ENCODE assay signal across 8 cellular contexts in genomic region chrX:51395807-51396728, GRCh38.
DNase-seq lines count a peak whose midpoint lies in the region; ATAC-seq and TF ChIP-seq lines count a peak whose summit lies in the region.

No MANE protein-coding gene starts in this region.

- H3K4me3 Mint-ChIP-seq in IgD-negative memory B cell (peak overlapping the region; percentile 87 to 97 (median 93)), Caco-2 (ENCODE audit: unreplicated experiment) (no peak overlapping the region), osteocyte (ENCODE audit: unreplicated experiment) (no peak overlapping the region)
- peak overlapping the region; percentile 74 for H3K4me3 Mint-ChIP-seq in activated CD8-positive, alpha-beta memory T cell treated with anti-CD3 and anti-CD28 coated beads, Interleukin-2, amount 10 ng/mL, durations not matched to agents 7 days and 5 days

- ATAC-seq in activated CD8-positive, alpha-beta memory T cell treated with anti-CD3 and anti-CD28 coated beads, Interleukin-2, amount 10 ng/mL, durations not matched to agents 7 days and 5 days, result peak; percentile 86
- no peak for ATAC-seq in GM21528 (IDR thresholded peaks at IDR 0.05; ENCODE audit: low FRiP score, unreplicated experiment)

- no TSS peak for BruUV-seq in Caco-2 (replicated peaks; lab: Mats Ljungman, UMichigan)

- H3K36me3 Mint-ChIP-seq in IgD-negative memory B cell, result no peaks in the 10 kb centered on the region
- H3K36me3 Mint-ChIP-seq in activated CD8-positive, alpha-beta memory T cell treated with anti-CD3 and anti-CD28 coated beads, Interleukin-2, amount 10 ng/mL, durations not matched to agents 7 days and 5 days, result no peaks in the 10 kb centered on the region
- no peaks in the 10 kb centered on the region for H3K36me3 Mint-ChIP-seq in Caco-2 (ENCODE audit: insufficient read depth, unreplicated experiment)
- H3K36me3 Mint-ChIP-seq in osteocyte (ENCODE audit: unreplicated experiment), result no peaks in the 10 kb centered on the region

- H3K9me3 Mint-ChIP-seq in IgD-negative memory B cell, result peaks cover 0 to 4% (median 2%) of the 10 kb centered on the region in 3 donors
- peaks cover 2% of the 10 kb centered on the region for H3K9me3 Mint-ChIP-seq in activated CD8-positive, alpha-beta memory T cell treated with anti-CD3 and anti-CD28 coated beads, Interleukin-2, amount 10 ng/mL, durations not matched to agents 7 days and 5 days (ENCODE audit: low read depth)
- H3K9me3 Mint-ChIP-seq in Caco-2 (ENCODE audit: unreplicated experiment), result no peaks in the 10 kb centered on the region
- H3K9me3 Mint-ChIP-seq in osteocyte (ENCODE audit: unreplicated experiment), result peaks cover 10% of the 10 kb centered on the region

- TF ChIP-seq POLR2A in ovary (IDR thresholded peaks at IDR 0.05) (no peak), thyroid gland (IDR thresholded peaks at IDR 0.05) (no peak)

- H3K27ac Mint-ChIP-seq in IgD-negative memory B cell, result peak overlapping the region; percentile 85 to 91 (median 87)
- peak overlapping the region; percentile 80 for H3K27ac Mint-ChIP-seq in activated CD8-positive, alpha-beta memory T cell treated with anti-CD3 and anti-CD28 coated beads, Interleukin-2, amount 10 ng/mL, durations not matched to agents 7 days and 5 days
- H3K27ac Mint-ChIP-seq in Caco-2 (ENCODE audit: unreplicated experiment), result no peak overlapping the region
- no peak overlapping the region for H3K27ac Mint-ChIP-seq in osteocyte (ENCODE audit: unreplicated experiment)

- POLR2A ChIA-PET in Caco-2 (lab: Charles Lee), result no interaction called here

- H3K27ac ChIP-seq in ovary, result peak overlapping the region in 1 of 2 donors; percentile 16
- H3K27ac ChIP-seq in thyroid gland, result no peak overlapping the region

- no peaks in the 10 kb centered on the region for H3K36me3 ChIP-seq in ovary
- no peaks in the 10 kb centered on the region for H3K36me3 ChIP-seq in thyroid gland
- H3K36me3 ChIP-seq in Caco-2 (ENCODE audit: control insufficient read depth, insufficient read depth, low read length), result no peaks in the 10 kb centered on the region

- H3K4me1 Mint-ChIP-seq in IgD-negative memory B cell (peaks cover 0 to 18% (median 9%) of the 10 kb centered on the region in 3 donors), Caco-2 (ENCODE audit: low read depth, unreplicated experiment) (no peaks in the 10 kb centered on the region), osteocyte (ENCODE audit: unreplicated experiment) (no peaks in the 10 kb centered on the region)
- peaks cover 3% of the 10 kb centered on the region for H3K4me1 Mint-ChIP-seq in activated CD8-positive, alpha-beta memory T cell treated with anti-CD3 and anti-CD28 coated beads, Interleukin-2, amount 10 ng/mL, durations not matched to agents 7 days and 5 days

- TF ChIP-seq EP300 in ovary (IDR thresholded peaks at IDR 0.05), result no peak

- no peak for TF ChIP-seq CTCF in epithelial cell of esophagus (IDR thresholded peaks at IDR 0.05; ENCODE audit: insufficient read depth, low read depth, low read length, missing control alignments)
- TF ChIP-seq CTCF in ovary (IDR thresholded peaks at IDR 0.05), result peak in 1 of 3 donors; percentile 51
- peak in 2 of 6 experiments; percentile 15 to 46 for TF ChIP-seq CTCF in thyroid gland (IDR thresholded peaks at IDR 0.05)
- no peak for TF ChIP-seq CTCF in Caco-2 (IDR thresholded peaks at IDR 0.05; ENCODE audit: insufficient read depth in 1 of 2, low read depth in 1 of 2, low read length in 1 of 2, severe bottlenecking in 1 of 2, unreplicated experiment in 1 of 2)
- no peak for TF ChIP-seq CTCF in osteocyte (IDR thresholded peaks at IDR 0.05)

- no peaks in the 10 kb centered on the region for H3K27me3 ChIP-seq in ovary
- no peaks in the 10 kb centered on the region for H3K27me3 ChIP-seq in thyroid gland
- no peaks in the 10 kb centered on the region for H3K27me3 ChIP-seq in Caco-2 (replicated peaks; ENCODE audit: control insufficient read depth, insufficient read depth, low read length)

- H3K9me3 ChIP-seq in ovary (no peaks in the 10 kb centered on the region), thyroid gland (no peaks in the 10 kb centered on the region), Caco-2 (no peaks in the 10 kb centered on the region)

- 31 to 45% (median 32%) methylated on average over 44 to 50 of the region's 50 CpGs for WGBS in ovary, 3 donors
- WGBS in thyroid gland, 2 donors, result 0% methylated on average over 2 to 5 of the region's 50 CpGs

- DNase-seq in activated CD8-positive, alpha-beta memory T cell treated with anti-CD3 and anti-CD28 coated beads, Interleukin-2, amount 10 ng/mL, durations not matched to agents 7 days and 5 days, result peak; percentile 46
- DNase-seq in epithelial cell of esophagus (ENCODE audit: low read depth), result peak; percentile 0
- DNase-seq in ovary, result peak; percentile 30 to 62 (median 48)
- peak; percentile 31 to 32 for DNase-seq in thyroid gland
- DNase-seq in Caco-2, result no peak
- no peak for DNase-seq in osteocyte (ENCODE audit: extremely low spot score, unreplicated experiment)

- intact Hi-C loops in ovary (cut with DNase I) (no loop called here), thyroid gland (cut with DNase I) (no loop called here), Caco-2 (cut with micrococcal nuclease; ENCODE audit: unreplicated experiment) (no loop called here)

- H3K27me3 Mint-ChIP-seq in IgD-negative memory B cell (no peaks in the 10 kb centered on the region), Caco-2 (ENCODE audit: insufficient read depth, unreplicated experiment) (peaks cover 3% of the 10 kb centered on the region), osteocyte (ENCODE audit: unreplicated experiment) (no peaks in the 10 kb centered on the region)
- H3K27me3 Mint-ChIP-seq in activated CD8-positive, alpha-beta memory T cell treated with anti-CD3 and anti-CD28 coated beads, Interleukin-2, amount 10 ng/mL, durations not matched to agents 7 days and 5 days, result no peaks in the 10 kb centered on the region

- CTCF ChIA-PET in activated CD8-positive, alpha-beta memory T cell treated with anti-CD3 and anti-CD28 coated beads, Interleukin-2, amount 10 ng/mL, durations not matched to agents 7 days and 5 days (lab: Charles Lee), result interaction anchor here (1.1 to 1.7 kb wide), 4 partner anchors 24 to 63 kb away, joined by 3 to 5 read pairs (median 3); no protein-coding TSS in a partner anchor
- CTCF ChIA-PET in Caco-2 (lab: Charles Lee), result no interaction called here

- H3K4me1 ChIP-seq in ovary (ENCODE audit: insufficient read depth), result no peaks in the 10 kb centered on the region
- H3K4me1 ChIP-seq in thyroid gland, result no peaks in the 10 kb centered on the region
- no peaks in the 10 kb centered on the region for H3K4me1 ChIP-seq in Caco-2

- no peak overlapping the region for H3K4me3 ChIP-seq in epithelial cell of esophagus (ENCODE audit: low read length)
- peak overlapping the region; percentile 46 for H3K4me3 ChIP-seq in ovary
- H3K4me3 ChIP-seq in thyroid gland (replicated peaks in 1 of 3), result peak overlapping the region in 1 of 3 donors; percentile 23
- H3K4me3 ChIP-seq in Caco-2 (ENCODE audit: low read depth, low read length), result no peak overlapping the region

Comparison
In these comparisons a context has a peak if more than half of its experiments do, and no peak if none do; other contexts are left out.
1. H3K27ac Mint-ChIP-seq: peak in IgD-negative memory B cell (3 of 3) and activated CD8-positive, alpha-beta memory T cell treated with anti-CD3 and anti-CD28 coated beads, Interleukin-2, amount 10 ng/mL, durations not matched to agents 7 days and 5 days (single experiment); none in Caco-2 (single experiment) and osteocyte (single experiment).
2. H3K4me3 Mint-ChIP-seq: peak in IgD-negative memory B cell (4 of 4) and activated CD8-positive, alpha-beta memory T cell treated with anti-CD3 and anti-CD28 coated beads, Interleukin-2, amount 10 ng/mL, durations not matched to agents 7 days and 5 days (single experiment); none in Caco-2 (single experiment) and osteocyte (single experiment).
3. DNase-seq: peak in activated CD8-positive, alpha-beta memory T cell treated with anti-CD3 and anti-CD28 coated beads, Interleukin-2, amount 10 ng/mL, durations not matched to agents 7 days and 5 days (single experiment), epithelial cell of esophagus (single experiment), ovary (5 of 5) and thyroid gland (2 of 2); none in Caco-2 (0 of 2) and osteocyte (single experiment).